ENCODE assay signal across 1 cellular context in the genomic region with DNA sequence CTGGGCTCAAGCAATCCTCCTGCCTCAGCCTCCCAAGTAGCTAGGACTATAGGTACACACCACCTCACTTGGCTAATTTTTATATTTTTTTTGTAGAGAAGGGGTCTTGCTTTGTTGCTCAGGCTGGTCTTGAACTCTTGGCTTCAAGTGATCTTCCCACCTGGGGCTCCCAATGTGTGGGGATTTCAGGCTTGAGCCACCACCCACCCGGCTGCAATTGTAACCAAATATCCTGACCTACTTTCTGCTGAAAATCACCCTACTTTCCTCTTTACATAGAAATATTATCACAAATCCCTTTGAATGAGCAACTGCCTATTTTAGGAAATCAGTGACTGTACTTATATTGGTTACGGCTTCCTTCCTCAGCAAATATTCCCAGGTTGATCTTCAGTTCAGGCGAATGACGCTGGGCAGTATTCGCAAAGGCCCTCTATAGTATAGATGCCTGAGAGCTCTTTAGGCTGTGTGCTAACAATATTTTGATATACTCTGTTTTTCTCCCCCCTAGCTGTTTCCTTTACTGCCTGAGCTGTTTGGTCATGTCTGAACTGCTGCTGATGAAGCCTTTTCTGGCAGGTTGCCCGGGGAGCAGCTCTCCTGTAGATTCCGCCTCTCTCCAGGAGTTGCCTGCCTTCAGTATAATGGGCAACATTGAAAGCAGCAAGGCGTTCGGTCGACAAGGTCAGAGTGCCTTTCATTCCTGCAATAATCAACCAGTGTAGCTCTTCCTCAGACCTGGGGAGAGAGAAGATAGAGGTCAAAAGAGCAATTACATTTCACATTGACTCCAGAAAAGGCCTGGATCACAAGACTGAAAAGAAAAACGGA.
TF ChIP-seq lines count a peak whose summit lies in the region.

No MANE protein-coding gene starts in this region.

TF ChIP-seq in HEK293, 187 proteins besides CTCF, POLR2A, EP300 and RAD21 (continued from another document and continues in another):
- TF ChIP-seq IKZF3 (tag by site-specific recombination; IDR thresholded peaks at IDR 0.05) (peak; percentile 87), ZFP69B (tag by site-specific recombination; IDR thresholded peaks at IDR 0.05) (no peak), ZBTB48 (tag by site-specific recombination; IDR thresholded peaks at IDR 0.05) (peak; percentile 63; the same call in 1 of the 2 replicates), ZNF558 (tag by site-specific recombination; IDR thresholded peaks at IDR 0.05) (peak; percentile 13; the same call in 1 of the 2 replicates), GLIS1 (tag by site-specific recombination; IDR thresholded peaks at IDR 0.05) (peak; percentile 84), ZNF366 (tag by site-specific recombination; conservative IDR thresholded peaks at IDR 0.05) (peak; percentile 75), ZNF561 (tag by site-specific recombination; IDR thresholded peaks at IDR 0.05; ENCODE audit: borderline replicate concordance) (peak; percentile 58; the same call in 1 of the 2 replicates), YY2 (tag by site-specific recombination; IDR thresholded peaks at IDR 0.05) (0 out of 2 replicates have a peak, but pooled peaks have one; percentile 26), ZFHX2 (tag by site-specific recombination; conservative IDR thresholded peaks at IDR 0.05) (peak; percentile 26; the same call in 1 of the 2 replicates), ZNF214 (tag by site-specific recombination; IDR thresholded peaks at IDR 0.05; ENCODE audit: borderline replicate concordance) (no peak), ZBTB21 (tag by site-specific recombination; IDR thresholded peaks at IDR 0.05) (no peak; the same call in 1 of the 2 replicates), FEZF1 (tag by site-specific recombination; IDR thresholded peaks at IDR 0.05) (peak; percentile 69), SCRT2 (tag by site-specific recombination; IDR thresholded peaks at IDR 0.05) (peak; percentile 69; the same call in 1 of the 2 replicates), ZNF10 (tag by site-specific recombination; IDR thresholded peaks at IDR 0.05) (peak; percentile 80), ZNF707 (tag by site-specific recombination; IDR thresholded peaks at IDR 0.05) (no peak), OSR2 (tag by site-specific recombination; IDR thresholded peaks at IDR 0.05) (peak; percentile 29; the same call in 1 of the 2 replicates), SCRT1 (tag by site-specific recombination; IDR thresholded peaks at IDR 0.05; ENCODE audit: borderline replicate concordance) (0 out of 2 replicates have a peak, but pooled peaks have one; percentile 34), ZNF768 (tag by site-specific recombination; IDR thresholded peaks at IDR 0.05) (peak; percentile 84; the same call in 1 of the 2 replicates), ZNF610 (tag by site-specific recombination; IDR thresholded peaks at IDR 0.05; ENCODE audit: borderline replicate concordance) (peak; percentile 56; the same call in 1 of the 2 replicates), ZNF670 (tag by site-specific recombination; IDR thresholded peaks at IDR 0.05; ENCODE audit: low read depth) (no peak), ZXDB (tag by site-specific recombination; IDR thresholded peaks at IDR 0.05) (0 out of 2 replicates have a peak, but pooled peaks have one; percentile 44), ZNF501 (tag by site-specific recombination; IDR thresholded peaks at IDR 0.05) (peak; percentile 74; the same call in 1 of the 2 replicates), PBX3 (CRISPR knock-in tag; IDR thresholded peaks at IDR 0.05) (no peak), ZNF623 (tag by site-specific recombination; IDR thresholded peaks at IDR 0.05) (no peak; the same call in 1 of the 2 replicates), ZNF341 (tag by site-specific recombination; IDR thresholded peaks at IDR 0.05; ENCODE audit: low read depth) (peak; percentile 81), ZNF600 (tag by site-specific recombination; IDR thresholded peaks at IDR 0.05) (peak; percentile 46; the same call in 1 of the 2 replicates), ZBTB8A (tag by site-specific recombination; IDR thresholded peaks at IDR 0.05) (peak; percentile 97), ZBTB20 (tag by site-specific recombination; IDR thresholded peaks at IDR 0.05) (peak; percentile 24; the same call in 1 of the 2 replicates), ZEB2 (tag by site-specific recombination; IDR thresholded peaks at IDR 0.05) (peak; percentile 53; the same call in 1 of the 2 replicates), TRIM28 (IDR thresholded peaks at IDR 0.05; ENCODE audit: borderline replicate concordance, low read length) (peak; percentile 98), ZNF335 (tag by site-specific recombination; conservative IDR thresholded peaks at IDR 0.05) (peak; percentile 95), ZNF580 (tag by site-specific recombination; IDR thresholded peaks at IDR 0.05) (0 out of 2 replicates have a peak, but pooled peaks have one; percentile 21), ZNF146 (tag by site-specific recombination; IDR thresholded peaks at IDR 0.05) (no peak), BCL6B (tag by site-specific recombination; IDR thresholded peaks at IDR 0.05) (peak; percentile 35; the same call in 1 of the 2 replicates), ZNF354C (tag by site-specific recombination; IDR thresholded peaks at IDR 0.05; ENCODE audit: borderline replicate concordance, low read depth) (no peak)
- TF ChIP-seq, protein P1, sequence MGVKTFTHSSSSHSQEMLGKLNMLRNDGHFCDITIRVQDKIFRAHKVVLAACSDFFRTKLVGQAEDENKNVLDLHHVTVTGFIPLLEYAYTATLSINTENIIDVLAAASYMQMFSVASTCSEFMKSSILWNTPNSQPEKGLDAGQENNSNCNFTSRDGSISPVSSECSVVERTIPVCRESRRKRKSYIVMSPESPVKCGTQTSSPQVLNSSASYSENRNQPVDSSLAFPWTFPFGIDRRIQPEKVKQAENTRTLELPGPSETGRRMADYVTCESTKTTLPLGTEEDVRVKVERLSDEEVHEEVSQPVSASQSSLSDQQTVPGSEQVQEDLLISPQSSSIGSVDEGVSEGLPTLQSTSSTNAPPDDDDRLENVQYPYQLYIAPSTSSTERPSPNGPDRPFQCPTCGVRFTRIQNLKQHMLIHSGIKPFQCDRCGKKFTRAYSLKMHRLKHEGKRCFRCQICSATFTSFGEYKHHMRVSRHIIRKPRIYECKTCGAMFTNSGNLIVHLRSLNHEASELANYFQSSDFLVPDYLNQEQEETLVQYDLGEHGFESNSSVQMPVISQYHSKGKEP (tag by site-specific recombination; IDR thresholded peaks at IDR 0.05), result peak; percentile 82
- TF ChIP-seq, protein P2, sequence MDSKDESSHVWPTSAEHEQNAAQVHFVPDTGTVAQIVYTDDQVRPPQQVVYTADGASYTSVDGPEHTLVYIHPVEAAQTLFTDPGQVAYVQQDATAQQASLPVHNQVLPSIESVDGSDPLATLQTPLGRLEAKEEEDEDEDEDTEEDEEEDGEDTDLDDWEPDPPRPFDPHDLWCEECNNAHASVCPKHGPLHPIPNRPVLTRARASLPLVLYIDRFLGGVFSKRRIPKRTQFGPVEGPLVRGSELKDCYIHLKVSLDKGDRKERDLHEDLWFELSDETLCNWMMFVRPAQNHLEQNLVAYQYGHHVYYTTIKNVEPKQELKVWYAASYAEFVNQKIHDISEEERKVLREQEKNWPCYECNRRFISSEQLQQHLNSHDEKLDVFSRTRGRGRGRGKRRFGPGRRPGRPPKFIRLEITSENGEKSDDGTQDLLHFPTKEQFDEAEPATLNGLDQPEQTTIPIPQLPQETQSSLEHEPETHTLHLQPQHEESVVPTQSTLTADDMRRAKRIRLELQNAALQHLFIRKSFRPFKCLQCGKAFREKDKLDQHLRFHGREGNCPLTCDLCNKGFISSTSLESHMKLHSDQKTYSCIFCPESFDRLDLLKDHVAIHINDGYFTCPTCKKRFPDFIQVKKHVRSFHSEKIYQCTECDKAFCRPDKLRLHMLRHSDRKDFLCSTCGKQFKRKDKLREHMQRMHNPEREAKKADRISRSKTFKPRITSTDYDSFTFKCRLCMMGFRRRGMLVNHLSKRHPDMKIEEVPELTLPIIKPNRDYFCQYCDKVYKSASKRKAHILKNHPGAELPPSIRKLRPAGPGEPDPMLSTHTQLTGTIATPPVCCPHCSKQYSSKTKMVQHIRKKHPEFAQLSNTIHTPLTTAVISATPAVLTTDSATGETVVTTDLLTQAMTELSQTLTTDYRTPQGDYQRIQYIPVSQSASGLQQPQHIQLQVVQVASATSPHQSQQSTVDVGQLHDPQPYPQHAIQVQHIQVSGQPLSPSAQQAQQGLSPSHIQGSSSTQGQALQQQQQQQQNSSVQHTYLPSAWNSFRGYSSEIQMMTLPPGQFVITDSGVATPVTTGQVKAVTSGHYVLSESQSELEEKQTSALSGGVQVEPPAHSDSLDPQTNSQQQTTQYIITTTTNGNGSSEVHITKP (tag by site-specific recombination; IDR thresholded peaks at IDR 0.05), result peak; percentile 44
- TF ChIP-seq, protein P3, sequence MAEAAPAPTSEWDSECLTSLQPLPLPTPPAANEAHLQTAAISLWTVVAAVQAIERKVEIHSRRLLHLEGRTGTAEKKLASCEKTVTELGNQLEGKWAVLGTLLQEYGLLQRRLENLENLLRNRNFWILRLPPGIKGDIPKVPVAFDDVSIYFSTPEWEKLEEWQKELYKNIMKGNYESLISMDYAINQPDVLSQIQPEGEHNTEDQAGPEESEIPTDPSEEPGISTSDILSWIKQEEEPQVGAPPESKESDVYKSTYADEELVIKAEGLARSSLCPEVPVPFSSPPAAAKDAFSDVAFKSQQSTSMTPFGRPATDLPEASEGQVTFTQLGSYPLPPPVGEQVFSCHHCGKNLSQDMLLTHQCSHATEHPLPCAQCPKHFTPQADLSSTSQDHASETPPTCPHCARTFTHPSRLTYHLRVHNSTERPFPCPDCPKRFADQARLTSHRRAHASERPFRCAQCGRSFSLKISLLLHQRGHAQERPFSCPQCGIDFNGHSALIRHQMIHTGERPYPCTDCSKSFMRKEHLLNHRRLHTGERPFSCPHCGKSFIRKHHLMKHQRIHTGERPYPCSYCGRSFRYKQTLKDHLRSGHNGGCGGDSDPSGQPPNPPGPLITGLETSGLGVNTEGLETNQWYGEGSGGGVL (tag by site-specific recombination; IDR thresholded peaks at IDR 0.05), result peak; percentile 49
- TF ChIP-seq, protein P4, sequence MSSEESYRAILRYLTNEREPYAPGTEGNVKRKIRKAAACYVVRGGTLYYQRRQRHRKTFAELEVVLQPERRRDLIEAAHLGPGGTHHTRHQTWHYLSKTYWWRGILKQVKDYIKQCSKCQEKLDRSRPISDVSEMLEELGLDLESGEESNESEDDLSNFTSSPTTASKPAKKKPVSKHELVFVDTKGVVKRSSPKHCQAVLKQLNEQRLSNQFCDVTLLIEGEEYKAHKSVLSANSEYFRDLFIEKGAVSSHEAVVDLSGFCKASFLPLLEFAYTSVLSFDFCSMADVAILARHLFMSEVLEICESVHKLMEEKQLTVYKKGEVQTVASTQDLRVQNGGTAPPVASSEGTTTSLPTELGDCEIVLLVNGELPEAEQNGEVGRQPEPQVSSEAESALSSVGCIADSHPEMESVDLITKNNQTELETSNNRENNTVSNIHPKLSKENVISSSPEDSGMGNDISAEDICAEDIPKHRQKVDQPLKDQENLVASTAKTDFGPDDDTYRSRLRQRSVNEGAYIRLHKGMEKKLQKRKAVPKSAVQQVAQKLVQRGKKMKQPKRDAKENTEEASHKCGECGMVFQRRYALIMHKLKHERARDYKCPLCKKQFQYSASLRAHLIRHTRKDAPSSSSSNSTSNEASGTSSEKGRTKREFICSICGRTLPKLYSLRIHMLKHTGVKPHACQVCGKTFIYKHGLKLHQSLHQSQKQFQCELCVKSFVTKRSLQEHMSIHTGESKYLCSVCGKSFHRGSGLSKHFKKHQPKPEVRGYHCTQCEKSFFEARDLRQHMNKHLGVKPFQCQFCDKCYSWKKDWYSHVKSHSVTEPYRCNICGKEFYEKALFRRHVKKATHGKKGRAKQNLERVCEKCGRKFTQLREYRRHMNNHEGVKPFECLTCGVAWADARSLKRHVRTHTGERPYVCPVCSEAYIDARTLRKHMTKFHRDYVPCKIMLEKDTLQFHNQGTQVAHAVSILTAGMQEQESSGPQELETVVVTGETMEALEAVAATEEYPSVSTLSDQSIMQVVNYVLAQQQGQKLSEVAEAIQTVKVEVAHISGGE (tag by site-specific recombination; conservative IDR thresholded peaks at IDR 0.05; ENCODE audit: low read depth), result 0 out of 2 replicates have a peak, but pooled peaks have one; percentile 4
